ENCODE assay signal across 21 cellular contexts in the genomic region with DNA sequence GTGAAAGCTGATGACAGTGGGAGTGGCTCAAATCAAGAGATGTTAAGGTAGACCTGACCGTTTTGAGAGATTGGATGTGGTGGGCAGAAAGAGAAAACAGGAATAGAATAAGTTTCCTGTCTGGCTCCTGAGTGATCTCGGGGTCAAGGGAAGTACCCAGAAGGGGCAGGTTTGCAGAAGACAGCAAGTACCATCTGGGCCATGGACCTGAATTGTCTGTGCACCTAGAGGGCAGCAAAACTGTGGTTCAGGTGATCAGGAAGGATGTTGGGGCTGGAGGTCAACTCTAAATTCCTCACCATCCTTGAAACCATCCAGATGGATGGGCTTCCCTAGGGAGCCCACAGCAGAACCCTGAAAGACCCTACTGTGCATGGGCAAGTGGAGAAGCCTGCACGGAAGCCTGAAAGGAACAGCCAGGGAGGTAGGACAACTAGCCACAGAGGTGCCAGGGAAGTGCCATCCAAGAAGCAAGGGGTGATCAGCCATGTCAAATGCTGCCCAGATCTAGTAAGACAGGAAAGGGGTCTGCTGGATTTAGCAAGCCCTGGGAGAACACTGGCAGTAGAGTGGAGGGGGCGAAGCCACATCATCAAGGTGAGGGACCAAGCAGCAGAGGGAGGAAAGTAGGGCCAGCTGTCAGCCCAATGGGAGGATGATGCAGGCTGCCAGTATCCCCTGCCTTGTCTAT. TPM values are rescaled to one million over a fixed set of nuclear protein-coding genes. Genes with fewer than 3 reads are reported as not detected.
DNase-seq lines count a peak whose midpoint lies in the region; ATAC-seq and TF ChIP-seq lines count a peak whose summit lies in the region.
"Had no signal": no experiment of that assay in that cellular context is flagged by ENCODE, and none has a peak within 500 bp of the region (broad histone marks: within the 10 kb centered on the region; RNA-seq: fewer than 3 reads in every experiment).

No MANE protein-coding gene starts in this region.

- ATAC-seq in Right ventricle myocardium superior (ENCODE audit: poor library complexity) (no peak), GM18520 (IDR thresholded peaks at IDR 0.05; ENCODE audit: unreplicated experiment) (no peak), GM19035 (IDR thresholded peaks at IDR 0.05; ENCODE audit: unreplicated experiment) (no peak), HG02840 (IDR thresholded peaks at IDR 0.05; ENCODE audit: low FRiP score, unreplicated experiment) (no peak)
- no peak for ATAC-seq in activated T-cell treated with anti-CD3 and anti-CD28 coated beads, Interleukin-2, amount 50 U/mL, for 72 hours (replicated peaks in 1 of 2)
- ATAC-seq: HepG2, lower lobe of right lung had no signal

- peaks cover 16% of the 10 kb centered on the region for H3K4me1 Mint-ChIP-seq in activated T-cell treated with anti-CD3 and anti-CD28 coated beads, Interleukin-2, amount 50 U/mL, for 72 hours (ENCODE audit: low read depth)
- peaks cover 19% of the 10 kb centered on the region for H3K4me1 Mint-ChIP-seq in nephron progenitor cell

- intact Hi-C loops in cardiac septum (cut with DNase I) (no loop called here), Right ventricle myocardium superior (cut with DNase I) (no loop called here)

- H3K9me3 Mint-ChIP-seq in activated T-cell treated with anti-CD3 and anti-CD28 coated beads, Interleukin-2, amount 50 U/mL, for 72 hours: no peaks in the 10 kb centered on the region
- H3K9me3 Mint-ChIP-seq in nephron progenitor cell: no peaks in the 10 kb centered on the region

- no peaks in the 10 kb centered on the region for H3K27me3 Mint-ChIP-seq in activated T-cell treated with anti-CD3 and anti-CD28 coated beads, Interleukin-2, amount 50 U/mL, for 72 hours (ENCODE audit: low read depth)
- H3K27me3 Mint-ChIP-seq in nephron progenitor cell (ENCODE audit: low read depth, poor library complexity): peaks cover 9% of the 10 kb centered on the region
- H3K27me3 Mint-ChIP-seq: activated naive CD8-positive, alpha-beta T cell; CD4-positive, CD25-positive, alpha-beta regulatory T cell had no signal

- TF ChIP-seq CTCF in nephron progenitor cell (IDR thresholded peaks at IDR 0.05): no peak

- H3K36me3 Mint-ChIP-seq in activated T-cell treated with anti-CD3 and anti-CD28 coated beads, Interleukin-2, amount 50 U/mL, for 72 hours (ENCODE audit: insufficient read depth in 2 of 2): peaks cover 4% of the 10 kb centered on the region in 2 donors
- H3K36me3 Mint-ChIP-seq in nephron progenitor cell (ENCODE audit: low read depth): peaks cover 31% of the 10 kb centered on the region

- no peak overlapping the region for H3K4me3 Mint-ChIP-seq in activated T-cell treated with anti-CD3 and anti-CD28 coated beads, Interleukin-2, amount 50 U/mL, for 72 hours
- H3K4me3 Mint-ChIP-seq in nephron progenitor cell: no peak overlapping the region
- H3K4me3 Mint-ChIP-seq: activated naive CD8-positive, alpha-beta T cell had no signal

- H3K27ac Mint-ChIP-seq in activated T-cell treated with anti-CD3 and anti-CD28 coated beads, Interleukin-2, amount 50 U/mL, for 72 hours: peak overlapping the region; percentile 7
- H3K27ac Mint-ChIP-seq in nephron progenitor cell: peak overlapping the region; percentile 18

- DNase-seq in cardiac septum (ENCODE audit: low spot score) (peak; percentile 54), Right ventricle myocardium superior (no peak), nephron progenitor cell (no peak)
- no peak for DNase-seq in activated T-cell treated with anti-CD3 and anti-CD28 coated beads, Interleukin-2, amount 50 U/mL, for 72 hours
- DNase-seq: CD4-positive, CD25-positive, alpha-beta regulatory T cell; DMS153; effector CD4-positive, alpha-beta T cell; hypothalamus; lower lobe of right lung; NCI-H1092 treated with DMSO at 0.1 percent for 48 hours; NCI-H2029 treated with DMSO at 0.1 percent for 48 hours; stimulated activated CD4-positive, alpha-beta T cell treated with anti-CD3 and anti-CD28 coated beads, Interleukin-4, amount 100 ng/mL, for 24 hours; SW 1271 had no signal

RNA-seq across cellular contexts. Expression of gene TEX261, which starts 8.0 kb away (rescaled TPM):
- total RNA-seq in cardiac septum (46.1 TPM), Right ventricle myocardium superior (56.3 TPM)
- 10 to 100 TPM; 45.9 to 66.6 TPM for total RNA-seq in activated T-cell treated with anti-CD3 and anti-CD28 coated beads, Interleukin-2, amount 50 U/mL, for 72 hours

RNA-seq across cellular contexts. Expression of gene ANKRD53, which starts 8.2 kb away (rescaled TPM):
- total RNA-seq in cardiac septum (0.38 TPM), Right ventricle myocardium superior (0.30 TPM)
- total RNA-seq in activated T-cell treated with anti-CD3 and anti-CD28 coated beads, Interleukin-2, amount 50 U/mL, for 72 hours: under 1 TPM in 1 of 2 donors, not detected in 1; 0.58 TPM
- total RNA-seq: HepG2, OCI-LY7 had no signal

RNA-seq across cellular contexts. Expression of gene ATP6V1B1, which starts 50.9 kb away (rescaled TPM):
- 0.43 TPM for total RNA-seq in cardiac septum
- total RNA-seq in Right ventricle myocardium superior: 0.43 TPM
- total RNA-seq in activated T-cell treated with anti-CD3 and anti-CD28 coated beads, Interleukin-2, amount 50 U/mL, for 72 hours: not detected
- total RNA-seq: CD4-positive, CD25-positive, alpha-beta regulatory T cell; cerebellum; frontal cortex; OCI-LY7 had no signal
